Comparison of ENCODE assay signal across 1 cellular context in genomic region chr14:99744873-99745224, GRCh38.
TF ChIP-seq lines count a peak whose summit lies in the region.

No MANE protein-coding gene starts in this region.

TF ChIP-seq in WTC11, 78 proteins besides CTCF, POLR2A, EP300 and RAD21 (continued from another document):
- TF ChIP-seq PRDM15 (CRISPR knock-in tag; IDR thresholded peaks at IDR 0.05) = no peak
- no peak for TF ChIP-seq ZNF281 (CRISPR knock-in tag; IDR thresholded peaks at IDR 0.05)
- no peak for TF ChIP-seq NFE2L1 (CRISPR knock-in tag; IDR thresholded peaks at IDR 0.05)
- TF ChIP-seq HMGXB4 (CRISPR knock-in tag; IDR thresholded peaks at IDR 0.05) = no peak
- no peak for TF ChIP-seq ZNF671 (CRISPR knock-in tag; IDR thresholded peaks at IDR 0.05)
- no peak for TF ChIP-seq OVOL2 (CRISPR knock-in tag; IDR thresholded peaks at IDR 0.05; ENCODE audit: borderline replicate concordance)
- no peak for TF ChIP-seq ATF1 (CRISPR knock-in tag; IDR thresholded peaks at IDR 0.05)
- TF ChIP-seq FOXP4 (CRISPR knock-in tag; IDR thresholded peaks at IDR 0.05) = no peak
- TF ChIP-seq ZNF232 (CRISPR knock-in tag; IDR thresholded peaks at IDR 0.05) = no peak
